In the genomic region with DNA sequence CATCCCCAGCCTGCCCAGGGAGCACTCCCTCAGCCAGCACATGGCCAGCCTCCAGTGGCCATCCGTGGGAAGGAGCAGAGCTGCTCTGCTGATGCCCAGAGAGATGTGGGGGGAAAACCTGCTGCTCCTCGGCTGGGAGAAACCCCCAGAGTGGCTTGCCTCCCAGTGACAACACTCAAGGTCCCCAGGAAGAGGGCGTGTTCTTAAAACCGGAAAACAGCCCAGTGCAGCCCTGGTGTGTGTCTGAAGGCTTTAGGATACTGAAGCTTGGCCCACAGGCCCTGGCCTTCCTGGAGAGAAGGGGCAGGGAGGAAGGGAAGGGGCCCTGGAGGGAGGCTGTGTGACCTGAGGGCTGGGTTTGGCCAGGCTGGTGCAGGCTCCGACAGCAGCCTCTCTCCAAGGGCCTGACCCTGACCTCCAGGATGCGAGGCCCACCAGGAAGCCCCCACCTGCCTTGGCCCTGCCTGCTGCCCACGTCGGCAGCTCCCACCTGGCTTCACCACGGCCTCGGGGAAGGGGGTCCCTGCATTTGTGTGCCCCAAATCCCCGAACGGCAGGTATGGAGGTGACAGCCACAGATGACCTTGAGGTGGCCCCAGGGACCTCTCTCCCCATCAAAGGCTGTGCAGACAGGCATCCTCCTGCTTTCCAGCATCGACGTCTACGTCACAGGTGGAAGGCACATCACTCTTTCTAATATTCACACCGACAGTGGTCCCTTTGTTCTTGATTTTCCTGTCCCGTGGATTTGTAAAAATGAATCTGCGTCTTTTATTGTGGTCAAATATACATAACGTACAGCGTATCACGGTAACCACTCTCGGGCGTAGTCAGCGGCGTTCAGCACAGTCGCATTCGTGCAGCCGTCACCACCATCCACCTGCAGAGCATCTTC, we compare ENCODE assay signal across 1 cellular context.
TF ChIP-seq lines count a peak whose summit lies in the region.

No MANE protein-coding gene starts in this region.

TF ChIP-seq in WTC11, 78 proteins besides CTCF, POLR2A, EP300 and RAD21 (continued from another document):
- TF ChIP-seq, protein P1, sequence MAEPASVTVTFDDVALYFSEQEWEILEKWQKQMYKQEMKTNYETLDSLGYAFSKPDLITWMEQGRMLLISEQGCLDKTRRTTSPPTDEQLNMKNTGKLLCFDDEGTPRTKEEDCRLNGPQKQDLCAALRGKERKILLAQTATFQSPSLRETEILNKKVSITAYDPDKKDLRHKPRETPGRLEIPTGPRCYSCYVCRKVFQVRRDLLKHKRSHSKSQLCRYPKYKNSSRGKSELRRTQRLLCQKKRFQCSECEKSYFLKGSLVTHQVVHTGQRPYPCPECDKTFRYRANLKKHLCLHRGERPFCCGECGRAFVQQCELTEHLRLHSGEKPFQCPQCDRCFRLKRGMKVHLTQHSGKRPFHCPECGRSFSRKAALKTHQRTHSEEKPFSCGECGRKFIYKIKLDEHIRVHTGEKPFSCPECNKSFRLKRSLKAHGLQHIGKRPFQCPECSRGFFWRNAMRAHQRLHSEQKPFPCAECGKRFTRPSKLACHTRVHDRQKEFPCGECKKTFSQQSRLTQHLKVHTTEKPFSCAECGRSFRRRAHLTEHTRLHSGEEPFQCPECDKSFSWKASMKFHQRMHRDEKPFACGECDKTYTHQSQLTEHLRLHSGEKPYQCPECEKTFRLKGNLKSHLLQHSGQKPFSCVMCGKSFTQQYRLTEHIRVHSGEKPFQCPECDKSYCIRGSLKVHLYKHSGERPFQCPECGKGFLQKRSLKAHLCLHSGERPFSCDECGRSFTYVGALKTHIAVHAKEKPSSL (CRISPR knock-in tag; conservative IDR thresholded peaks at IDR 0.05), result no peak
- TF ChIP-seq TCF7 (CRISPR knock-in tag; IDR thresholded peaks at IDR 0.05; ENCODE audit: low read depth) (no peak), GTF2I (CRISPR knock-in tag; conservative IDR thresholded peaks at IDR 0.05) (no peak), STAT6 (CRISPR knock-in tag; conservative IDR thresholded peaks at IDR 0.05; ENCODE audit: low read depth) (no peak)
- TF ChIP-seq, protein P2, sequence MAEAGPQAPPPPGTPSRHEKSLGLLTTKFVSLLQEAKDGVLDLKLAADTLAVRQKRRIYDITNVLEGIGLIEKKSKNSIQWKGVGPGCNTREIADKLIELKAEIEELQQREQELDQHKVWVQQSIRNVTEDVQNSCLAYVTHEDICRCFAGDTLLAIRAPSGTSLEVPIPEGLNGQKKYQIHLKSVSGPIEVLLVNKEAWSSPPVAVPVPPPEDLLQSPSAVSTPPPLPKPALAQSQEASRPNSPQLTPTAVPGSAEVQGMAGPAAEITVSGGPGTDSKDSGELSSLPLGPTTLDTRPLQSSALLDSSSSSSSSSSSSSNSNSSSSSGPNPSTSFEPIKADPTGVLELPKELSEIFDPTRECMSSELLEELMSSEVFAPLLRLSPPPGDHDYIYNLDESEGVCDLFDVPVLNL (CRISPR knock-in tag; IDR thresholded peaks at IDR 0.05; ENCODE audit: borderline replicate concordance, low read depth), result no peak
- TF ChIP-seq, protein P3, sequence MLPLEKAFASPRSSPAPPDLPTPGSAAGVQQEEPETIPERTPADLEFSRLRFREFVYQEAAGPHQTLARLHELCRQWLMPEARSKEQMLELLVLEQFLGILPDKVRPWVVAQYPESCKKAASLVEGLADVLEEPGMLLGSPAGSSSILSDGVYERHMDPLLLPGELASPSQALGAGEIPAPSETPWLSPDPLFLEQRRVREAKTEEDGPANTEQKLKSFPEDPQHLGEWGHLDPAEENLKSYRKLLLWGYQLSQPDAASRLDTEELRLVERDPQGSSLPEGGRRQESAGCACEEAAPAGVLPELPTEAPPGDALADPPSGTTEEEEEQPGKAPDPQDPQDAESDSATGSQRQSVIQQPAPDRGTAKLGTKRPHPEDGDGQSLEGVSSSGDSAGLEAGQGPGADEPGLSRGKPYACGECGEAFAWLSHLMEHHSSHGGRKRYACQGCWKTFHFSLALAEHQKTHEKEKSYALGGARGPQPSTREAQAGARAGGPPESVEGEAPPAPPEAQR (CRISPR knock-in tag; IDR thresholded peaks at IDR 0.05), result no peak
